7 cellular contexts compared by ENCODE assay signal in genomic region chr6:142350309-142350708, GRCh38. TPM values are rescaled to one million over a fixed set of nuclear protein-coding genes. Genes with fewer than 3 reads are reported as not detected.
"Had no signal": no experiment of that assay in that cellular context is flagged by ENCODE, and none has a peak within 500 bp of the region (broad histone marks: within the 10 kb centered on the region; RNA-seq: fewer than 3 reads in every experiment).

No MANE protein-coding gene starts in this region.

- ATAC-seq: GM23338 had no signal

- DNase-seq: H9, HCEC 1CT had no signal

- H3K4me2 ChIP-seq: GM23338 had no signal

- H3K4me3 ChIP-seq: GM23338 had no signal

- FAIRE-seq: H1, H54, HTR-8/SVneo had no signal

RNA-seq across cellular contexts. Expression of gene ADGRG6, which starts 48.5 kb away (rescaled TPM):
- polyA plus RNA-seq: IgD-negative memory B cell had no signal
